15 cellular contexts compared by ENCODE assay signal in genomic region chr2:64262068-64262467, GRCh38.
A peak's percentile ranks its signal among the peaks of the same experiment; 100 is the strongest.
DNase-seq lines count a peak whose midpoint lies in the region; ATAC-seq, FAIRE-seq and TF ChIP-seq lines count a peak whose summit lies in the region.
"Had no signal": no experiment of that assay in that cellular context is flagged by ENCODE, and none has a peak within 500 bp of the region (broad histone marks: within the 10 kb centered on the region; RNA-seq: fewer than 3 reads in every experiment).

No MANE protein-coding gene starts in this region.

- TF ChIP-seq POLR2A in GM18505 (IDR thresholded peaks at IDR 0.05; ENCODE audit: borderline replicate concordance, extremely low read depth, insufficient read depth, insufficient read length) (no peak), H54 (IDR thresholded peaks at IDR 0.05; ENCODE audit: low read depth, low read length) (no peak)

- no peak for FAIRE-seq in H54 (lab: Jason Lieb, UNC)

- DNase-seq in right atrium auricular region (ENCODE audit: low spot score) = no peak
- no peak for DNase-seq in Right ventricle myocardium superior
- DNase-seq in cortex of kidney (lab: John Stamatoyannopoulos, UW) = no peak
- no peak for DNase-seq in H54 (ENCODE audit: insufficient read length, low spot score)
- no peak for DNase-seq in NCI-H510A treated with DMSO at 0.1 percent for 48 hours (lab: John Stamatoyannopoulos, UW)
- DNase-seq: activated CD4-positive, alpha-beta T cell treated with anti-CD3 and anti-CD28 coated beads, Interleukin-2, amount 10 ng/mL, durations not matched to agents 24 days and 14 days; activated gamma-delta T cell; DMS79 treated with DMSO at 0.1 percent for 48 hours; effector CD8-positive, alpha-beta T cell; natural killer cell; NCI-H1436; stimulated activated naive CD4-positive, alpha-beta T cell treated with Interleukin-2 at 50 U/mL for 16 hours had no signal

- intact Hi-C loops in Right ventricle myocardium superior (cut with DNase I) = no loop called here

- H3K27me3 ChIP-seq in right atrium auricular region (no peaks in the 10 kb centered on the region), duodenal mucosa (ENCODE audit: control insufficient read depth in 1 of 2, insufficient read depth in 2 of 2, low read length in 2 of 2) (no peaks in the 10 kb centered on the region), muscle layer of duodenum (ENCODE audit: low read depth, low read length) (no peaks in the 10 kb centered on the region)

- no peak for TF ChIP-seq CTCF in right atrium auricular region (IDR thresholded peaks at IDR 0.05)

- H3K4me3 ChIP-seq in right atrium auricular region (no peak overlapping the region), duodenal mucosa (ENCODE audit: low read depth in 1 of 2, low read length in 2 of 2) (no peak overlapping the region), muscle layer of duodenum (ENCODE audit: low read depth in 1 of 2, low read length in 2 of 2) (no peak overlapping the region)

- H3K9me3 ChIP-seq in right atrium auricular region (no peaks in the 10 kb centered on the region), duodenal mucosa (ENCODE audit: control insufficient read depth in 1 of 2, low read length in 2 of 2) (no peaks in the 10 kb centered on the region), muscle layer of duodenum (ENCODE audit: control insufficient read depth in 1 of 2, low read length in 2 of 2) (no peaks in the 10 kb centered on the region)

- H3K9ac ChIP-seq in duodenal mucosa (ENCODE audit: low read depth in 1 of 2, low read length in 2 of 2) = peak overlapping the region in 1 of 2 donors; percentile 0

- H3K27ac ChIP-seq in right atrium auricular region (peak overlapping the region; percentile 32 to 63), duodenal mucosa (ENCODE audit: low read depth, low read length) (peak overlapping the region; percentile 51), muscle layer of duodenum (ENCODE audit: low read length) (peak overlapping the region; percentile 62)

- H3K36me3 ChIP-seq in right atrium auricular region = no peaks in the 10 kb centered on the region
- no peaks in the 10 kb centered on the region for H3K36me3 ChIP-seq in duodenal mucosa (ENCODE audit: control insufficient read depth in 1 of 2, insufficient read depth in 2 of 2, low read length in 2 of 2)
- no peaks in the 10 kb centered on the region for H3K36me3 ChIP-seq in muscle layer of duodenum (ENCODE audit: control insufficient read depth in 1 of 2, insufficient read depth in 2 of 2, low read length in 2 of 2)

- H3K4me1 ChIP-seq in right atrium auricular region (peaks cover 3 to 35% of the 10 kb centered on the region in 2 donors), duodenal mucosa (ENCODE audit: control insufficient read depth in 1 of 2, insufficient read depth in 2 of 2, low read length in 2 of 2) (peaks cover 17 to 43% of the 10 kb centered on the region in 2 donors), muscle layer of duodenum (ENCODE audit: control insufficient read depth in 1 of 2, insufficient read depth in 2 of 2, low read length in 2 of 2) (peaks cover 0 to 3% of the 10 kb centered on the region in 2 donors)

- no peak for ATAC-seq in Right ventricle myocardium superior (ENCODE audit: poor library complexity)
- ATAC-seq in GM18505 (IDR thresholded peaks at IDR 0.05; ENCODE audit: unreplicated experiment) = no peak
- ATAC-seq: natural killer cell had no signal
